26 cellular contexts compared by ENCODE assay signal in genomic region chr7:860149-860548, GRCh38. TPM values are rescaled to one million over a fixed set of nuclear protein-coding genes. Genes with fewer than 3 reads are reported as not detected.
DNase-seq lines count a peak whose midpoint lies in the region; ATAC-seq, FAIRE-seq and TF ChIP-seq lines count a peak whose summit lies in the region.
"Had no signal": no experiment of that assay in that cellular context is flagged by ENCODE, and none has a peak within 500 bp of the region (broad histone marks: within the 10 kb centered on the region; RNA-seq: fewer than 3 reads in every experiment).

No MANE protein-coding gene starts in this region.

- H3K9me3 ChIP-seq in heart left ventricle = no peaks in the 10 kb centered on the region
- H3K9me3 ChIP-seq in GM12878 (replicated peaks; ENCODE audit: control insufficient read depth, insufficient read depth, low read length) = no peaks in the 10 kb centered on the region
- H3K9me3 ChIP-seq in neural progenitor cell (ENCODE audit: low read depth) = no peaks in the 10 kb centered on the region
- no peaks in the 10 kb centered on the region for H3K9me3 ChIP-seq in A673 (ENCODE audit: low read depth, low read length, poor library complexity, severe bottlenecking)
- no peaks in the 10 kb centered on the region for H3K9me3 ChIP-seq in prostate gland

- no peak for TF ChIP-seq POLR2A in heart left ventricle (IDR thresholded peaks at IDR 0.05)
- no peak for TF ChIP-seq POLR2A in GM12878 (IDR thresholded peaks at IDR 0.05; ENCODE audit: low read depth, low read length)
- no peak for TF ChIP-seq POLR2A in prostate gland (IDR thresholded peaks at IDR 0.05)

- H3K27me3 Mint-ChIP-seq in neural progenitor cell (ENCODE audit: insufficient read depth, low read depth) = peaks cover 5% of the 10 kb centered on the region

- no peaks in the 10 kb centered on the region for H3K9me3 Mint-ChIP-seq in neural progenitor cell
- H3K9me3 Mint-ChIP-seq: CD8-positive, alpha-beta memory T cell; HFFc6 had no signal

- ATAC-seq in Right ventricle myocardium superior (ENCODE audit: poor library complexity) = no peak
- ATAC-seq in heart left ventricle = no peak
- no peak for ATAC-seq in GM12878
- ATAC-seq: SK-N-SH treated with all-trans-retinoic acid at 6 μM for 48 hours had no signal

- peak overlapping the region; percentile 42 for H3K27ac Mint-ChIP-seq in neural progenitor cell
- H3K27ac Mint-ChIP-seq: HFFc6 had no signal

- TF ChIP-seq CTCF in heart left ventricle (IDR thresholded peaks at IDR 0.05) = no peak
- TF ChIP-seq CTCF in GM12878 (IDR thresholded peaks at IDR 0.05 in 2 of 3, conservative IDR thresholded peaks at IDR 0.05 in 1 of 3; ENCODE audit: control insufficient read depth in 2 of 3, extremely low read depth in 1 of 3, insufficient read depth in 1 of 3, low read depth in 3 of 3, low read length in 3 of 3) = no peak
- no peak for TF ChIP-seq CTCF in neural progenitor cell (IDR thresholded peaks at IDR 0.05)
- no peak for TF ChIP-seq CTCF in A673 (conservative IDR thresholded peaks at IDR 0.05; ENCODE audit: low read depth, low read length)
- no peak for TF ChIP-seq CTCF in prostate gland (IDR thresholded peaks at IDR 0.05)

- CTCF ChIA-PET in GM12878 (lab: Yijun Ruan, JAX) = no interaction called here
- CTCF ChIA-PET in A673 (lab: Charles Lee) = no interaction called here

- no peak overlapping the region for H3K27ac ChIP-seq in heart left ventricle
- no peak overlapping the region for H3K27ac ChIP-seq in GM12878 (ENCODE audit: control insufficient read depth, insufficient read depth)
- H3K27ac ChIP-seq in neural progenitor cell = no peak overlapping the region
- no peak overlapping the region for H3K27ac ChIP-seq in A673 (ENCODE audit: low read depth, low read length, poor library complexity, severe bottlenecking)
- no peak overlapping the region for H3K27ac ChIP-seq in prostate gland
- H3K27ac ChIP-seq: PC-9 had no signal

- SMC1A ChIA-PET in GM12878 (lab: Charles Lee; ENCODE audit: uncharacterized antibody, unreplicated experiment) = no interaction called here

- H3K36me3 ChIP-seq in heart left ventricle = peaks cover 8 to 100% (median 95%) of the 10 kb centered on the region in 9 donors
- H3K36me3 ChIP-seq in GM12878 (ENCODE audit: control insufficient read depth in 2 of 2, insufficient read depth in 2 of 2, low read length in 1 of 2) = peaks cover 23 to 47% of the 10 kb centered on the region in 2 experiments
- no peaks in the 10 kb centered on the region for H3K36me3 ChIP-seq in neural progenitor cell
- peaks cover 76% of the 10 kb centered on the region for H3K36me3 ChIP-seq in A673 (ENCODE audit: insufficient read depth, low read length, poor library complexity, severe bottlenecking)
- H3K36me3 ChIP-seq in prostate gland = peaks cover 18 to 27% of the 10 kb centered on the region in 2 donors

- peaks cover 21% of the 10 kb centered on the region for H3F3A ChIP-seq in neural progenitor cell (ENCODE audit: low read depth)

- TF ChIP-seq EP300 in GM12878 (IDR thresholded peaks at IDR 0.05; ENCODE audit: borderline replicate concordance in 1 of 2, control insufficient read depth in 1 of 2, low read depth in 2 of 2, low read length in 2 of 2) = no peak

- WGBS in heart left ventricle, 4 donors = 90 to 94% (median 93%) methylated on average over 21 of the region's 21 CpGs
- 94% methylated on average over 20 of the region's 21 CpGs for WGBS in GM12878 (ENCODE audit: insufficient coverage, insufficient replicate concordance, low lambda C conversion rate, missing lambda C conversion rate)
- WGBS in prostate gland = 93% methylated on average over 21 of the region's 21 CpGs

- H3K9ac ChIP-seq in GM12878 (ENCODE audit: control insufficient read depth, insufficient read depth, low read length) (no peak overlapping the region), neural progenitor cell (no peak overlapping the region)

- H3K4me1 ChIP-seq in heart left ventricle = no peaks in the 10 kb centered on the region
- no peaks in the 10 kb centered on the region for H3K4me1 ChIP-seq in GM12878 (ENCODE audit: control insufficient read depth, insufficient read depth, low read length)
- H3K4me1 ChIP-seq in neural progenitor cell = peaks cover 18% of the 10 kb centered on the region
- H3K4me1 ChIP-seq in A673 (ENCODE audit: insufficient read depth, low read length, poor library complexity, severe bottlenecking) = peaks cover 12% of the 10 kb centered on the region
- H3K4me1 ChIP-seq in prostate gland (replicated peaks) = no peaks in the 10 kb centered on the region

- peaks cover 42% of the 10 kb centered on the region for H3K36me3 Mint-ChIP-seq in neural progenitor cell

- DNase-seq in Right ventricle myocardium superior = peak; percentile 32
- DNase-seq in heart left ventricle = no peak
- DNase-seq in GM12878 (ENCODE audit: low read depth, low spot score) = no peak
- no peak for DNase-seq in neural progenitor cell (ENCODE audit: low spot score)
- DNase-seq in A673 (ENCODE audit: low spot score) = no peak
- DNase-seq in stimulated activated CD4-positive, alpha-beta T cell treated with anti-CD3 and anti-CD28 coated beads, Interleukin-2, amount 100 ng/mL, for 48 hours = no peak
- DNase-seq in prostate gland (ENCODE audit: low spot score) = no peak
- DNase-seq: 8988T; AML-193; C1 segment of cervical spinal cord; CD8-positive, alpha-beta memory T cell; EL; GF-D8; HFFc6; MM.1S; NCI-H1048; NCI-H1417 treated with DMSO at 0.1 percent for 48 hours; NCI-H187 treated with DMSO at 0.1 percent for 48 hours; NCI-H2107; NCI-H446 treated with DMSO at 0.1 percent for 48 hours; PC-9; RPMI8226; SIG-M5 had no signal

- H3K4me3 Mint-ChIP-seq in neural progenitor cell = no peak overlapping the region
- H3K4me3 Mint-ChIP-seq: CD8-positive, alpha-beta memory T cell; HFFc6 had no signal

- BruUV-seq in GM12878 (replicated peaks; lab: Mats Ljungman, UMichigan) = no TSS peak
- BruUV-seq in A673 (replicated peaks; lab: Mats Ljungman, UMichigan) = no TSS peak

- no peaks in the 10 kb centered on the region for H3K79me2 ChIP-seq in GM12878 (ENCODE audit: control insufficient read depth, insufficient read depth, low read length)
- no peaks in the 10 kb centered on the region for H3K79me2 ChIP-seq in neural progenitor cell (ENCODE audit: low read depth)

- no peak for FAIRE-seq in GM12878 (lab: Jason Lieb, UNC)
- FAIRE-seq: H54 had no signal

- H3K4me2 ChIP-seq in GM12878 (ENCODE audit: control insufficient read depth, insufficient read depth) (no peak overlapping the region), neural progenitor cell (no peak overlapping the region)
- H3K4me2 ChIP-seq: PC-9 had no signal

- H3K27me3 ChIP-seq in heart left ventricle (no peaks in the 10 kb centered on the region), GM12878 (replicated peaks in 1 of 2; ENCODE audit: control insufficient read depth in 2 of 2, insufficient read depth in 2 of 2, low read length in 1 of 2) (no peaks in the 10 kb centered on the region), neural progenitor cell (no peaks in the 10 kb centered on the region), A673 (replicated peaks; ENCODE audit: insufficient read depth, low read depth, low read length, poor library complexity) (no peaks in the 10 kb centered on the region), prostate gland (replicated peaks; ENCODE audit: insufficient read depth) (no peaks in the 10 kb centered on the region)

- H3K4me3 ChIP-seq in heart left ventricle (no peak overlapping the region), GM12878 (no peak overlapping the region), neural progenitor cell (no peak overlapping the region), A673 (ENCODE audit: low read depth, low read length, poor library complexity, severe bottlenecking) (no peak overlapping the region), prostate gland (no peak overlapping the region)
- H3K4me3 ChIP-seq: K562, PC-9 had no signal

- POLR2A ChIA-PET in GM12878 (lab: Charles Lee) (no interaction called here), A673 (lab: Charles Lee; ENCODE audit: low non-redundant PET) (no interaction called here)

- H3K4me1 Mint-ChIP-seq in neural progenitor cell = peaks cover 4% of the 10 kb centered on the region
- H3K4me1 Mint-ChIP-seq: CD8-positive, alpha-beta memory T cell had no signal

- H4K20me1 ChIP-seq in GM12878 (ENCODE audit: control insufficient read depth, insufficient read depth) (no peaks in the 10 kb centered on the region), neural progenitor cell (ENCODE audit: low read depth) (peaks cover 15% of the 10 kb centered on the region)

- in situ Hi-C loops in GM12878 (cut with MboI) = no loop called here

- intact Hi-C loops in Right ventricle myocardium superior (cut with DNase I) = no loop called here
- intact Hi-C loops in heart left ventricle (cut with DNase I) = loop anchor here in 2 of 10 donors (10.0 kb wide), 1 partner anchor 535 kb away; no protein-coding TSS in a partner anchor
- intact Hi-C loops in GM12878 (cut with micrococcal nuclease; ENCODE audit: unreplicated experiment) = no loop called here
- intact Hi-C loops in A673 (cut with micrococcal nuclease; ENCODE audit: unreplicated experiment) = no loop called here
- intact Hi-C loops in prostate gland (cut with DNase I) = no loop called here

- H2AFZ ChIP-seq in GM12878 (ENCODE audit: control insufficient read depth, low read depth, low read length) (no peak overlapping the region), neural progenitor cell (replicated peaks) (no peak overlapping the region)
- H2AFZ ChIP-seq: PC-9 had no signal

- no peak for TF ChIP-seq RAD21 in GM12878 (IDR thresholded peaks at IDR 0.05; ENCODE audit: insufficient read depth, low read depth, low read length)

- RAD21 ChIA-PET in GM12878 (lab: Charles Lee; ENCODE audit: unreplicated experiment) = no interaction called here

RNA-seq across cellular contexts. Expression of gene GET4, which starts 16.2 kb away (rescaled TPM):
- total RNA-seq in Right ventricle myocardium superior = 20.6 TPM
- total RNA-seq in heart left ventricle = 10 to 100 TPM; 14.6 to 27.3 (median 18.6) TPM
- 10 to 100 TPM; 19.7 to 34.1 TPM for polyA plus RNA-seq in heart left ventricle
- 17.2 and 17.8 TPM in 2 replicates for total RNA-seq in GM12878 (2013; cell fraction: nucleolus; rRNA removed)
- 42.9 and 53.6 TPM in 2 replicates for total RNA-seq in GM12878 (2014; rRNA removed)
- 12.0 and 16.1 TPM in 2 replicates for total RNA-seq in GM12878 (2014; rRNA removed; fragmentation: Illumina TruSeq; extraction: Trizol)
- 40.7 and 42.1 TPM in 2 replicates for total RNA-seq in GM12878 (2021)
- 18.4 TPM for polyA plus RNA-seq in GM12878 (2011; ENCODE audit: low read depth)
- polyA plus RNA-seq in GM12878 (2011; rRNA removed) = 17.6 and 25.9 TPM in 2 replicates
- 37.7 and 58.5 TPM in 2 replicates for polyA plus RNA-seq in GM12878 (2011; cell fraction: cytosol; rRNA removed)
- 78.1 and 98.0 TPM in 2 replicates for polyA plus RNA-seq in GM12878 (2011; cell fraction: nucleus; rRNA removed)
- 31.9 and 33.0 TPM in 2 replicates for polyA plus RNA-seq in GM12878 (2012)
- polyA plus RNA-seq in GM12878 (2014; fragmentation: Illumina TruSeq; extraction: Trizol) = 4.4 and 14.0 TPM in 2 replicates
- 1 to 10 TPM in 1 of 2 experiments, under 1 TPM in 1; 0.66 to 2.3 TPM for polyA plus RNA-seq in GM12878 (2014; fragmentation: Nextera tagmentation; extraction: Ambion mirVana)
- polyA plus RNA-seq in GM12878 (2014; rRNA removed) = 69.0 and 76.0 TPM in 2 replicates
- 10 to 100 TPM; 68.9 to 73.8 TPM for polyA plus RNA-seq in GM12878 (2016; fragmentation: Nextera tagmentation; extraction: Ambion mirVana)
- 4.9 and 14.2 TPM in 2 replicates for polyA minus RNA-seq in GM12878 (2011; rRNA and poly(A)+ RNA removed)
- polyA minus RNA-seq in GM12878 (2011; cell fraction: cytosol; rRNA and poly(A)+ RNA removed) = 4.7 and 9.1 TPM in 2 replicates
- 9.3 and 12.3 TPM in 2 replicates for polyA minus RNA-seq in GM12878 (2011; cell fraction: nucleus; rRNA and poly(A)+ RNA removed)
- 17.2 and 35.7 TPM in 2 replicates for total RNA-seq in neural progenitor cell (ENCODE audit: low replicate concordance)
- 49.7 and 51.9 TPM in 2 replicates for total RNA-seq in A673 (2021)
- 10 to 100 TPM; 50.0 to 91.9 TPM for total RNA-seq in prostate gland

RNA-seq across cellular contexts. Expression of gene SUN1, which starts 27.9 kb away (rescaled TPM):
- total RNA-seq in Right ventricle myocardium superior (177 TPM), heart left ventricle (100 to 1,000 TPM; 117 to 203 (median 157) TPM), GM12878 (2014; rRNA removed) (65.2 and 70.7 TPM in 2 replicates), GM12878 (2014; rRNA removed; fragmentation: Illumina TruSeq; extraction: Trizol) (33.0 and 33.5 TPM in 2 replicates), GM12878 (2021) (69.3 and 75.8 TPM in 2 replicates), neural progenitor cell (ENCODE audit: low replicate concordance) (104 and 131 TPM in 2 replicates), A673 (2021) (189 and 203 TPM in 2 replicates), prostate gland (100 to 1,000 TPM; 106 to 177 TPM)
- polyA plus RNA-seq in heart left ventricle (100 to 1,000 TPM; 111 to 148 TPM), GM12878 (2011; rRNA removed) (71.4 and 107 TPM in 2 replicates), GM12878 (2014; fragmentation: Illumina TruSeq; extraction: Trizol) (35.2 and 43.4 TPM in 2 replicates), GM12878 (2014; fragmentation: Nextera tagmentation; extraction: Ambion mirVana) (10 to 100 TPM; 27.8 to 28.1 TPM), GM12878 (2014; rRNA removed) (89.9 and 106 TPM in 2 replicates), GM12878 (2016; fragmentation: Nextera tagmentation; extraction: Ambion mirVana) (10 to 100 TPM; 64.7 to 66.8 TPM)
- 717 and 806 TPM in 2 replicates for total RNA-seq in GM12878 (2013; cell fraction: nucleolus; rRNA removed)
- polyA plus RNA-seq in GM12878 (2011; ENCODE audit: low read depth) = 38.0 TPM
- 116 and 211 TPM in 2 replicates for polyA plus RNA-seq in GM12878 (2011; cell fraction: cytosol; rRNA removed)
- polyA plus RNA-seq in GM12878 (2011; cell fraction: nucleus; rRNA removed) = 517 and 533 TPM in 2 replicates
- polyA plus RNA-seq in GM12878 (2012) = 77.9 and 87.3 TPM in 2 replicates
- 73.1 and 122 TPM in 2 replicates for polyA minus RNA-seq in GM12878 (2011; rRNA and poly(A)+ RNA removed)
- polyA minus RNA-seq in GM12878 (2011; cell fraction: cytosol; rRNA and poly(A)+ RNA removed) = 18.4 and 29.0 TPM in 2 replicates
- polyA minus RNA-seq in GM12878 (2011; cell fraction: nucleus; rRNA and poly(A)+ RNA removed) = 180 and 264 TPM in 2 replicates
